Comparison of ENCODE assay signal across 1 cellular context in the genomic region with DNA sequence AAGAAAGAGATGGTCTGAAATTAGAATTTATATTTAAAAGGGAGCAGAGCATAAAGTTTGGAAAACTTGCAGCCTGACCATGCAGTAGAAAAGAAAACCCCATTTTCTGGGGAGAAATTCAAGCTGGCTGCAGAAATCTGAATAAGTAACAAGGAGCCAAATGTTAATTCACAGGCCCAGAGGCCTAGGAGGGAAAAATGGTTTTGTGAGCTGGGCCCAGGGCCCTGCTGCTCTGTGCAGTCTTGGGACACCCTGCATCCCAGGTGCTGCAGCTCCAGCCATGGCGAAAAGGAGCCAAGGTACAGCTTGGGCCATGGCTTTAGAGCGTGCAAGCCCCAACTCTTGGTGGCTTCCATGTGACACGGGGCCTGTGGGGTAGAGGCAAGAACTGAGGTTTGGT.
TF ChIP-seq lines count a peak whose summit lies in the region.

No MANE protein-coding gene starts in this region.

TF ChIP-seq in K562, 482 proteins besides CTCF, POLR2A, EP300 and RAD21:
- TF ChIP-seq ZFP36 (IDR thresholded peaks at IDR 0.05; ENCODE audit: low read depth, low read length, partially characterized antibody) (peak; percentile 85), IFI16 (CRISPR knock-in tag; IDR thresholded peaks at IDR 0.05) (no peak), NR2C1 (IDR thresholded peaks at IDR 0.05) (no peak), NR2C1 (tag; IDR thresholded peaks at IDR 0.05) (no peak), TRIM28 (IDR thresholded peaks at IDR 0.05) (0 out of 2 replicates have a peak, but pooled peaks have one; percentile 48), CBX3 (IDR thresholded peaks at IDR 0.05; ENCODE audit: borderline replicate concordance in 1 of 2, low read length in 2 of 2) (0 out of 3 replicates have a peak, but pooled peaks of 1 of the 2 experiments have one; percentile 43), NR4A1 (CRISPR knock-in tag; IDR thresholded peaks at IDR 0.05) (no peak), NR4A1 (tag; IDR thresholded peaks at IDR 0.05) (no peak), CBX5 (IDR thresholded peaks at IDR 0.05; ENCODE audit: borderline replicate concordance, low read depth) (0 out of 2 replicates have a peak, but pooled peaks have one; percentile 38)
- TF ChIP-seq, protein P1, sequence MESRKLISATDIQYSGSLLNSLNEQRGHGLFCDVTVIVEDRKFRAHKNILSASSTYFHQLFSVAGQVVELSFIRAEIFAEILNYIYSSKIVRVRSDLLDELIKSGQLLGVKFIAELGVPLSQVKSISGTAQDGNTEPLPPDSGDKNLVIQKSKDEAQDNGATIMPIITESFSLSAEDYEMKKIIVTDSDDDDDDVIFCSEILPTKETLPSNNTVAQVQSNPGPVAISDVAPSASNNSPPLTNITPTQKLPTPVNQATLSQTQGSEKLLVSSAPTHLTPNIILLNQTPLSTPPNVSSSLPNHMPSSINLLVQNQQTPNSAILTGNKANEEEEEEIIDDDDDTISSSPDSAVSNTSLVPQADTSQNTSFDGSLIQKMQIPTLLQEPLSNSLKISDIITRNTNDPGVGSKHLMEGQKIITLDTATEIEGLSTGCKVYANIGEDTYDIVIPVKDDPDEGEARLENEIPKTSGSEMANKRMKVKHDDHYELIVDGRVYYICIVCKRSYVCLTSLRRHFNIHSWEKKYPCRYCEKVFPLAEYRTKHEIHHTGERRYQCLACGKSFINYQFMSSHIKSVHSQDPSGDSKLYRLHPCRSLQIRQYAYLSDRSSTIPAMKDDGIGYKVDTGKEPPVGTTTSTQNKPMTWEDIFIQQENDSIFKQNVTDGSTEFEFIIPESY (CRISPR knock-in tag; IDR thresholded peaks at IDR 0.05), result peak; percentile 43; the same call in 1 of the 2 replicates
- TF ChIP-seq, protein P2, sequence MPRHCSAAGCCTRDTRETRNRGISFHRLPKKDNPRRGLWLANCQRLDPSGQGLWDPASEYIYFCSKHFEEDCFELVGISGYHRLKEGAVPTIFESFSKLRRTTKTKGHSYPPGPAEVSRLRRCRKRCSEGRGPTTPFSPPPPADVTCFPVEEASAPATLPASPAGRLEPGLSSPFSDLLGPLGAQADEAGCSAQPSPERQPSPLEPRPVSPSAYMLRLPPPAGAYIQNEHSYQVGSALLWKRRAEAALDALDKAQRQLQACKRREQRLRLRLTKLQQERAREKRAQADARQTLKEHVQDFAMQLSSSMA (CRISPR knock-in tag; IDR thresholded peaks at IDR 0.05), result no peak
